In genomic region chr10:83165164-83165563, GRCh38 we compare ENCODE assay signal across 15 cellular contexts.
"Had no signal": no experiment of that assay in that cellular context is flagged by ENCODE, and none has a peak within 500 bp of the region (broad histone marks: within the 10 kb centered on the region; RNA-seq: fewer than 3 reads in every experiment).

No MANE protein-coding gene starts in this region.

- FAIRE-seq: urothelium cell line had no signal

- H3K9me3 ChIP-seq: stomach, thoracic aorta had no signal

- H3K4me3 ChIP-seq: stomach, thoracic aorta had no signal

- H3K36me3 ChIP-seq: stomach, thoracic aorta had no signal

- DNase-seq: activated CD4-positive, alpha-beta T cell treated with anti-CD3 and anti-CD28 coated beads, Interleukin-2, amount 50 U/mL, for 4 hours; activated CD4-positive, CD25-positive, alpha-beta regulatory T cell treated with anti-CD3 and anti-CD28 coated beads, Interleukin-2, amount 50 U/mL, for 72 hours; activated CD8-positive, alpha-beta memory T cell treated with anti-CD3 and anti-CD28 coated beads, Interleukin-2, amount 10 ng/mL, durations not matched to agents 7 days and 5 days; activated effector memory CD4-positive, alpha-beta T cell treated with Interleukin-2 at 50 U/mL for 16 hours; activated T-cell treated with anti-CD3 and anti-CD28 coated beads, Interleukin-2, amount 50 U/mL, for 24 hours; amniotic stem cell; cortex of kidney; endodermal cell; erythroblast; immature natural killer cell; left cardiac atrium; stomach had no signal

- H3K27ac ChIP-seq: stomach, thoracic aorta had no signal

- ATAC-seq: activated CD8-positive, alpha-beta memory T cell treated with anti-CD3 and anti-CD28 coated beads, Interleukin-2, amount 10 ng/mL, durations not matched to agents 7 days and 5 days; natural killer cell treated with Interleukin-12 subunit alpha and Interleukin-12 subunit beta and Interleukin-15 and Interleukin-18, amount 100 ng/mL, for 72 hours had no signal

- H3K27me3 ChIP-seq: stomach had no signal
